In genomic region chrX:10064736-10065135, GRCh38 we compare ENCODE assay signal across 14 cellular contexts.
"Had no signal": no experiment of that assay in that cellular context is flagged by ENCODE, and none has a peak within 500 bp of the region (broad histone marks: within the 10 kb centered on the region; RNA-seq: fewer than 3 reads in every experiment).

No MANE protein-coding gene starts in this region.

- H3K4me1 ChIP-seq: adrenal gland, tibial nerve had no signal

- FAIRE-seq: endometrium, small intestine had no signal

- H3K9me3 Mint-ChIP-seq: activated T-helper 2 cell treated with anti-CD3 and anti-CD28 coated beads, Interferon-gamma antibody, Interleukin-2, Interleukin-4, amounts not matched to agents 10 μg/mL and 5 μg/mL and 100 μg/mL, durations not matched to agents 14 hours and 24 hours and 36 hours; naive thymus-derived CD4-positive, alpha-beta T cell; T-cell had no signal

- H3K27ac Mint-ChIP-seq: activated T-helper 2 cell treated with anti-CD3 and anti-CD28 coated beads, Interferon-gamma antibody, Interleukin-2, Interleukin-4, amounts not matched to agents 10 μg/mL and 5 μg/mL and 100 μg/mL, durations not matched to agents 14 hours and 24 hours and 36 hours; naive thymus-derived CD4-positive, alpha-beta T cell; T-cell had no signal

- H3K9me3 ChIP-seq: adrenal gland, esophagus muscularis mucosa, tibial nerve had no signal

- DNase-seq: activated CD4-positive, alpha-beta T cell treated with anti-CD3 and anti-CD28 coated beads for 48 hours; activated naive CD4-positive, alpha-beta T cell treated with anti-CD3 and anti-CD28 coated beads, Interleukin-2, amount 50 U/mL, for 16 hours; activated T-cell treated with anti-CD3 and anti-CD28 coated beads for 4 hours; adrenal gland; brain microvascular endothelial cell; glutamatergic neuron; naive thymus-derived CD4-positive, alpha-beta T cell; small intestine; T-cell; WERI-Rb-1 had no signal

- H3K36me3 ChIP-seq: brain microvascular endothelial cell, WERI-Rb-1 had no signal

- H3K4me3 Mint-ChIP-seq: naive thymus-derived CD4-positive, alpha-beta T cell; T-cell had no signal

- H3K27me3 ChIP-seq: adrenal gland, brain microvascular endothelial cell, esophagus muscularis mucosa, tibial nerve had no signal

- H3K27me3 Mint-ChIP-seq: naive thymus-derived CD4-positive, alpha-beta T cell had no signal

- ATAC-seq: naive thymus-derived CD4-positive, alpha-beta T cell; T-cell had no signal

- H3K27ac ChIP-seq: adrenal gland, brain microvascular endothelial cell, esophagus muscularis mucosa, tibial nerve, WERI-Rb-1 had no signal

- H3K4me3 ChIP-seq: adrenal gland, esophagus muscularis mucosa, tibial nerve had no signal
